In genomic region chr9:95507456-95508241, GRCh38 we compare ENCODE assay signal across 8 cellular contexts.
A peak's percentile ranks its signal among the peaks of the same experiment; 100 is the strongest.
DNase-seq lines count a peak whose midpoint lies in the region; TF ChIP-seq lines count a peak whose summit lies in the region.

No MANE protein-coding gene starts in this region.

- H3K4me3 ChIP-seq in LNCaP clone FGC (ENCODE audit: low read depth, low read length): peak overlapping the region; percentile 63

- DNase-seq in DMS53 treated with DMSO at 0.1 percent for 48 hours (lab: John Stamatoyannopoulos, UW; ENCODE audit: unreplicated experiment) (peak; percentile 39), LNCaP clone FGC (ENCODE audit: low read depth) (peak; percentile 10), T-helper 9 cell (peak; percentile 19), cerebellar cortex (ENCODE audit: low spot score) (peak; percentile 86), KG1 (lab: John Stamatoyannopoulos, UW) (no peak), GDM1 (lab: John Stamatoyannopoulos, UW) (no peak)
- DNase-seq in stimulated activated CD8-positive, alpha-beta memory T cell treated with anti-CD3 and anti-CD28 coated beads, Interleukin-12 subunit alpha, Interleukin-12 subunit beta, amount 100 ng/mL, for 4 hours (ENCODE audit: low read depth): peak; percentile 19

- TF ChIP-seq CTCF in LNCaP clone FGC (IDR thresholded peaks at IDR 0.05; ENCODE audit: control insufficient read depth, extremely low read depth, insufficient read depth): no peak

- no peaks in the 10 kb centered on the region for H3K27me3 ChIP-seq in layer of hippocampus (ENCODE audit: control insufficient read depth, insufficient read depth, low read length)

- H3K27ac ChIP-seq in layer of hippocampus (ENCODE audit: low read depth, low read length): peak overlapping the region; percentile 90

Comparison
In these comparisons a context has a peak if more than half of its experiments do, and no peak if none do; other contexts are left out.
1. DNase-seq: peak in DMS53 treated with DMSO at 0.1 percent for 48 hours (single experiment), LNCaP clone FGC (single experiment), T-helper 9 cell (single experiment), cerebellar cortex (single experiment) and stimulated activated CD8-positive, alpha-beta memory T cell treated with anti-CD3 and anti-CD28 coated beads, Interleukin-12 subunit alpha, Interleukin-12 subunit beta, amount 100 ng/mL, for 4 hours (single experiment); none in KG1 (single experiment) and GDM1 (single experiment).